Comparison of ENCODE assay signal across 8 cellular contexts in the genomic region with DNA sequence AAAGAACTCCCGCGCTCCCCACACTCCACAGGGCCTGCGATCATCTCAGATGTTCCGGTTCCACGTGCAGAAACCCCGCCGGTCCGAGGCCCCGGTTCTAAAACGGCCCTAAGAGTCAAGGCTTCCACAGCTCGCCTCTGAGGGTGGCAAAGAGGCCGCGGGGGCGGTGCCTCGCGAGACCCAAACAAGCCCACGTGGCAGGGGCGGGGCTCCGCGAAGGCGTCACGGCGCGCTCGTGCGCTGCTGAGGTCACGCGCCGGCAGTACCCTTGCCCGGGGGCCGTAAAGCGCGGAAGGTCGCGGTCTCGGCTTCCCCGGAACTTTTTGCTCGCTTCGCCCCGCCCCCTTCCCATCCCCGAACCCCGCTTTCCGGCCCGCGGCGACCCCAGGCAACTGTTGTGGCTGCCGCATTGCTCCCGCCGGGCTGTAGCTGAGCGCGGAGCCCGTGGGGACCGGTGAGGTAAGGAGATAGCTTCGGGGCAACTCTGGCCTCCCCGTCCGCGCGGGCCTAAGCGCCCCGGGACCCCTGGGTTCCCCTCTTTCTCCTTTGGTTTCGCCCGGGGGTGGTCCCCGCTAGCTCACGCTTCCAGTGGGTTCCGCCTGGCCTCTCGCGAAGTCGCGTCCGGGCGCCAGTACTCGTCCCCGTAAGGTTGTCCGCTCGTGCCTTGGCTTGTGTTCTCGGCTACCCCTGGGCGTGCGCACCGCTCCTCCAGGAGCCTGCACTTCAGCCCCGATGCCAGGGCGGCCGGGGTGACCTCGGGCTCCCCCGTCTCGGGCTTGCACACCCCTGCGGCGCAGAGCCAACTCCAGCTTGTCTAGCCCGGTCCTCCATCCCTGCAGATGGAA. TPM values are rescaled to one million over a fixed set of nuclear protein-coding genes. Genes with fewer than 3 reads are reported as not detected.
DNase-seq lines count a peak whose midpoint lies in the region; ATAC-seq lines count a peak whose summit lies in the region.
"Not testable (repeated sequence)": the region's sequence is repeated elsewhere in the genome, so short reads cannot be mapped to it uniquely, and the experiment has no call there.

TSS of gene PDPR (plus strand) at position 351 of the 845 bp plus-strand sequence. CDS start 6,161 bp downstream, outside the sequence.

- peak within 1 kb of the TSS; percentile 56 for H2AFZ ChIP-seq in mesenchymal stem cell (ENCODE audit: low read depth, low read length)

- not testable (repeated sequence) for H3K14ac ChIP-seq in mesenchymal stem cell (ENCODE audit: low read length in 2 of 2)

- H3K4me3 ChIP-seq in endocrine pancreas (ENCODE audit: control insufficient read depth, insufficient read depth, low read length) = peak within 1 kb of the TSS; percentile 42
- peak within 1 kb of the TSS; percentile 83 to 88 for H3K4me3 ChIP-seq in mesenchymal stem cell (ENCODE audit: insufficient read depth in 1 of 2, low read depth in 1 of 2, low read length in 2 of 2)

- H3K4me1 ChIP-seq in endocrine pancreas (ENCODE audit: control insufficient read depth, insufficient read depth, low read length); mesenchymal stem cell (ENCODE audit: control insufficient read depth, insufficient read depth, low read depth, low read length): not testable (repeated sequence)

- H2AK5ac ChIP-seq in mesenchymal stem cell (ENCODE audit: low read length, severe bottlenecking) = not testable (repeated sequence)

- H3K27ac ChIP-seq in mesenchymal stem cell (ENCODE audit: low read length, poor library complexity, severe bottlenecking) = not testable (repeated sequence)

- not testable (repeated sequence) for H4K91ac ChIP-seq in mesenchymal stem cell (ENCODE audit: low read length)

- not testable (repeated sequence) for H2BK120ac ChIP-seq in mesenchymal stem cell (ENCODE audit: low read depth, low read length)

- not testable (repeated sequence) for H3K36me3 ChIP-seq in endocrine pancreas (ENCODE audit: control insufficient read depth, insufficient read depth, low read length); mesenchymal stem cell (ENCODE audit: control insufficient read depth in 1 of 2, insufficient read depth in 2 of 2, low read depth in 1 of 2, low read length in 2 of 2)

- not testable (repeated sequence) for H3K27me3 ChIP-seq in endocrine pancreas (ENCODE audit: control insufficient read depth, insufficient read depth, low read length); mesenchymal stem cell (ENCODE audit: control insufficient read depth in 1 of 2, insufficient read depth in 1 of 2, low read length in 2 of 2)

- H3K9ac ChIP-seq in endocrine pancreas (ENCODE audit: control insufficient read depth, insufficient read depth, low read length) (peak within 1 kb of the TSS; percentile 51), mesenchymal stem cell (ENCODE audit: low read length) (peak within 1 kb of the TSS; percentile 89)

- peak; percentile 92 for ATAC-seq in GM21390 (IDR thresholded peaks at IDR 0.05; ENCODE audit: unreplicated experiment)

- not testable (repeated sequence) for H3K79me1 ChIP-seq in mesenchymal stem cell (replicated peaks; ENCODE audit: low read length, poor library complexity, severe bottlenecking)

- not testable (repeated sequence) for H3K23ac ChIP-seq in mesenchymal stem cell (ENCODE audit: low read length in 2 of 2)

- H2BK12ac ChIP-seq in mesenchymal stem cell (ENCODE audit: low read length in 2 of 2) = not testable (repeated sequence)

- peak within 1 kb of the TSS in 1 of 2 experiments; percentile 67 for H3K4ac ChIP-seq in mesenchymal stem cell (ENCODE audit: low read depth in 1 of 2, low read length in 2 of 2)

- DNase-seq in COR-L47 (lab: John Stamatoyannopoulos, UW) = peak; percentile 78
- peak in 74 of 76 experiments; percentile 10 to 91 (median 79) for DNase-seq in HUDEP-2 (lab: John Stamatoyannopoulos, UW; ENCODE audit: unreplicated experiment in 76 of 76)
- DNase-seq in NOMO-1 treated with dmso at 0.1 percent for 144 hours (lab: John Stamatoyannopoulos, UW; ENCODE audit: unreplicated experiment) = peak; percentile 78
- peak; percentile 74 to 87 (median 79) for DNase-seq in activated CD8-positive, alpha-beta memory T cell treated with anti-CD3 and anti-CD28 coated beads for 48 hours (ENCODE audit: low read depth in 2 of 3, low spot score in 2 of 3)
- DNase-seq in mesenchymal stem cell = peak; percentile 88
- peak; percentile 86 for DNase-seq in stimulated activated CD8-positive, alpha-beta memory T cell treated with anti-CD3 and anti-CD28 coated beads, Interleukin-12 subunit alpha, Interleukin-12 subunit beta, amount 100 ng/mL, for 1 hour (ENCODE audit: low read depth)

- not testable (repeated sequence) for H2BK15ac ChIP-seq in mesenchymal stem cell (ENCODE audit: low read depth, poor library complexity, severe bottlenecking)

- H3K18ac ChIP-seq in mesenchymal stem cell (ENCODE audit: low read depth in 1 of 2, low read length in 2 of 2) = peak within 1 kb of the TSS in 1 of 2 experiments; percentile 48

- H3K4me2 ChIP-seq in mesenchymal stem cell (ENCODE audit: low read length, poor library complexity, severe bottlenecking) = peak within 1 kb of the TSS; percentile 72

- H4K8ac ChIP-seq in mesenchymal stem cell (ENCODE audit: low read length) = peak within 1 kb of the TSS; percentile 80

- H2BK5ac ChIP-seq in mesenchymal stem cell (ENCODE audit: low read depth, low read length, poor library complexity, severe bottlenecking) = not testable (repeated sequence)

- not testable (repeated sequence) for H3K9me3 ChIP-seq in endocrine pancreas (ENCODE audit: control insufficient read depth, low read length); mesenchymal stem cell (ENCODE audit: control insufficient read depth, low read length)

- under 1% methylated on average over 56 of the region's 88 CpGs for WGBS in mesenchymal stem cell

RNA-seq across cellular contexts. Expression of gene PDPR, which starts in this region (rescaled TPM):
- polyA plus RNA-seq in mesenchymal stem cell (2013, experiment 1 of 2) = 12.3 TPM
- 11.2 TPM for polyA plus RNA-seq in mesenchymal stem cell (2013, experiment 2 of 2)
